Comparison of ENCODE assay signal across 13 cellular contexts in genomic region chr11:67410369-67410831, GRCh38. TPM values are rescaled to one million over a fixed set of nuclear protein-coding genes. Genes with fewer than 3 reads are reported as not detected.
DNase-seq lines count a peak whose midpoint lies in the region; ATAC-seq, FAIRE-seq and TF ChIP-seq lines count a peak whose summit lies in the region.
"Had no signal": no experiment of that assay in that cellular context is flagged by ENCODE, and none has a peak within 500 bp of the region (broad histone marks: within the 10 kb centered on the region; RNA-seq: fewer than 3 reads in every experiment).

No MANE protein-coding gene starts in this region.

- H3K9ac ChIP-seq in HepG2 (ENCODE audit: insufficient read depth, low read depth, low read length) = no peak overlapping the region; the same call in 1 of the 2 replicates

- no peaks in the 10 kb centered on the region for H3K9me3 ChIP-seq in HepG2 (ENCODE audit: low read length)
- H3K9me3 ChIP-seq: esophagus muscularis mucosa, mucosa of descending colon, upper lobe of right lung had no signal

- no peaks in the 10 kb centered on the region for H3K36me3 ChIP-seq in HepG2 (replicated peaks in 1 of 2; ENCODE audit: control insufficient read depth in 1 of 2, insufficient read depth in 2 of 2, low read length in 2 of 2)
- H3K36me3 ChIP-seq: esophagus muscularis mucosa, upper lobe of right lung had no signal

- intact Hi-C loops in activated T-helper 1 cell treated with anti-CD3 and anti-CD28 coated beads, Interleukin-12 subunit alpha, Interleukin-12 subunit beta, Interleukin-2, Interleukin-4 antibody, amounts not matched to agents 30 ng/mL and 10 ng/mL and 1 ng/mL, durations not matched to agents 14 hours and 24 hours and 36 hours (cut with micrococcal nuclease) = no loop called here
- intact Hi-C loops in HepG2 (cut with micrococcal nuclease; ENCODE audit: unreplicated experiment) = no loop called here

- no peak for TF ChIP-seq RAD21 in HepG2 (CRISPR knock-in tag; IDR thresholded peaks at IDR 0.05)

- FAIRE-seq in HepG2 (lab: Jason Lieb, UNC) = no peak

- peak overlapping the region in 2 of 3 experiments; percentile 12 to 56; a peak in 2 of 6 replicates for H3K4me3 ChIP-seq in HepG2 (replicated peaks in 1 of 3; ENCODE audit: insufficient read depth in 1 of 3, low read depth in 2 of 3, low read length in 3 of 3)
- H3K4me3 ChIP-seq: esophagus muscularis mucosa, mucosa of descending colon had no signal

- CTCF ChIA-PET in HepG2 (lab: Yijun Ruan, JAX; ENCODE audit: low intra/inter-chr PET ratio, low total read pairs) = no interaction called here

- no peak for DNase-seq in activated T-cell treated with anti-CD3 and anti-CD28 coated beads, Interleukin-2, amount 50 U/mL, for 4 hours
- DNase-seq in activated T-cell treated with anti-CD3 and anti-CD28 coated beads, Interleukin-2, amount 50 U/mL, for 48 hours = no peak
- DNase-seq in activated T-helper 1 cell treated with anti-CD3 and anti-CD28 coated beads, Interleukin-12 subunit alpha, Interleukin-12 subunit beta, Interleukin-2, Interleukin-4 antibody, amounts not matched to agents 30 ng/mL and 10 ng/mL and 1 ng/mL, durations not matched to agents 14 hours and 24 hours and 36 hours (ENCODE audit: low spot score) = no peak
- DNase-seq in HepG2 (ENCODE audit: low spot score) = no peak
- DNase-seq in SKM-1 (lab: John Stamatoyannopoulos, UW; ENCODE audit: unreplicated experiment) = no peak
- DNase-seq: OCI-M1, T1000, upper lobe of right lung had no signal

- TF ChIP-seq EP300 in HepG2 (IDR thresholded peaks at IDR 0.05; ENCODE audit: low read depth in 2 of 2, low read length in 2 of 2) (no peak), HepG2 (CRISPR knock-in tag; IDR thresholded peaks at IDR 0.05; ENCODE audit: borderline replicate concordance) (no peak)

- no peak overlapping the region for H2AFZ ChIP-seq in HepG2 (ENCODE audit: low read length)

- POLR2A ChIA-PET in HepG2 (lab: Yijun Ruan, JAX) = no interaction called here

- no peaks in the 10 kb centered on the region for H4K20me1 ChIP-seq in HepG2 (ENCODE audit: insufficient read depth, low read length)

- no TSS peak for BruUV-seq in HepG2 (replicated peaks; lab: Mats Ljungman, UMichigan)

- no peaks in the 10 kb centered on the region for H3K79me2 ChIP-seq in HepG2 (ENCODE audit: insufficient read depth, low read length)

- 0% methylated on average over 2 of the region's 15 CpGs for WGBS in HepG2 (ENCODE audit: low lambda C conversion rate)

- H3K27ac ChIP-seq in HepG2 (ENCODE audit: extremely low read length, insufficient read depth, low read length) = no peak overlapping the region
- H3K27ac ChIP-seq in temporal lobe (ENCODE audit: low read depth, low read length) = peak overlapping the region; percentile 100
- H3K27ac ChIP-seq: esophagus muscularis mucosa had no signal

- H3K36me3 Mint-ChIP-seq in activated T-cell treated with anti-CD3 and anti-CD28 coated beads, Interleukin-2, amount 50 U/mL, for 4 hours (ENCODE audit: insufficient read depth) = peaks cover 5% of the 10 kb centered on the region
- H3K36me3 Mint-ChIP-seq in activated T-helper 1 cell treated with anti-CD3 and anti-CD28 coated beads, Interleukin-12 subunit alpha, Interleukin-12 subunit beta, Interleukin-2, Interleukin-4 antibody, amounts not matched to agents 30 ng/mL and 10 ng/mL and 1 ng/mL, durations not matched to agents 14 hours and 24 hours and 36 hours (ENCODE audit: low read depth) = peaks cover 28% of the 10 kb centered on the region

- in situ Hi-C loops in HepG2 (cut with HindIII; ENCODE audit: extremely low pct_ligation_motif_present, low pct_unique_long_range_greater_than_20kb) = no loop called here

- peaks cover 53% of the 10 kb centered on the region for H3K4me1 ChIP-seq in HepG2 (ENCODE audit: insufficient read depth, low read length)

- ATAC-seq in activated T-cell treated with anti-CD3 and anti-CD28 coated beads, Interleukin-2, amount 50 U/mL, for 4 hours = no peak
- ATAC-seq in HepG2 (no peak), GM18873 (IDR thresholded peaks at IDR 0.05; ENCODE audit: low FRiP score, unreplicated experiment) (no peak), GM21528 (IDR thresholded peaks at IDR 0.05; ENCODE audit: low FRiP score, unreplicated experiment) (no peak)

- peak overlapping the region; percentile 29 for H3K4me3 Mint-ChIP-seq in activated T-cell treated with anti-CD3 and anti-CD28 coated beads, Interleukin-2, amount 50 U/mL, for 4 hours
- H3K4me3 Mint-ChIP-seq in activated T-helper 1 cell treated with anti-CD3 and anti-CD28 coated beads, Interleukin-12 subunit alpha, Interleukin-12 subunit beta, Interleukin-2, Interleukin-4 antibody, amounts not matched to agents 30 ng/mL and 10 ng/mL and 1 ng/mL, durations not matched to agents 14 hours and 24 hours and 36 hours = peak overlapping the region; percentile 84

- H3K4me2 ChIP-seq in HepG2 (ENCODE audit: low read depth, low read length) = peak overlapping the region; percentile 74

- peak overlapping the region; percentile 71 for H3K27ac Mint-ChIP-seq in activated T-helper 1 cell treated with anti-CD3 and anti-CD28 coated beads, Interleukin-12 subunit alpha, Interleukin-12 subunit beta, Interleukin-2, Interleukin-4 antibody, amounts not matched to agents 30 ng/mL and 10 ng/mL and 1 ng/mL, durations not matched to agents 14 hours and 24 hours and 36 hours

- no peak for TF ChIP-seq CTCF in HepG2 (CRISPR knock-in tag; IDR thresholded peaks at IDR 0.05)

- H3K27me3 Mint-ChIP-seq in activated T-cell treated with anti-CD3 and anti-CD28 coated beads, Interleukin-2, amount 50 U/mL, for 4 hours (ENCODE audit: low read depth) = no peaks in the 10 kb centered on the region
- H3K27me3 Mint-ChIP-seq in activated T-helper 1 cell treated with anti-CD3 and anti-CD28 coated beads, Interleukin-12 subunit alpha, Interleukin-12 subunit beta, Interleukin-2, Interleukin-4 antibody, amounts not matched to agents 30 ng/mL and 10 ng/mL and 1 ng/mL, durations not matched to agents 14 hours and 24 hours and 36 hours (ENCODE audit: insufficient read depth) = peaks cover 10% of the 10 kb centered on the region

- H3K27me3 ChIP-seq in HepG2 (ENCODE audit: control insufficient read depth in 1 of 2, insufficient read depth in 2 of 2, low read length in 2 of 2) = peaks cover 8 to 44% of the 10 kb centered on the region in 2 experiments; a peak in 4 of 5 replicates
- H3K27me3 ChIP-seq: upper lobe of right lung had no signal

- H3K4me1 Mint-ChIP-seq in activated T-cell treated with anti-CD3 and anti-CD28 coated beads, Interleukin-2, amount 50 U/mL, for 4 hours (ENCODE audit: low read depth) = peaks cover 82% of the 10 kb centered on the region
- H3K4me1 Mint-ChIP-seq in activated T-helper 1 cell treated with anti-CD3 and anti-CD28 coated beads, Interleukin-12 subunit alpha, Interleukin-12 subunit beta, Interleukin-2, Interleukin-4 antibody, amounts not matched to agents 30 ng/mL and 10 ng/mL and 1 ng/mL, durations not matched to agents 14 hours and 24 hours and 36 hours (ENCODE audit: low read depth) = peaks cover 64% of the 10 kb centered on the region

- no peaks in the 10 kb centered on the region for H3K9me3 Mint-ChIP-seq in activated T-cell treated with anti-CD3 and anti-CD28 coated beads, Interleukin-2, amount 50 U/mL, for 4 hours
- no peaks in the 10 kb centered on the region for H3K9me3 Mint-ChIP-seq in activated T-helper 1 cell treated with anti-CD3 and anti-CD28 coated beads, Interleukin-12 subunit alpha, Interleukin-12 subunit beta, Interleukin-2, Interleukin-4 antibody, amounts not matched to agents 30 ng/mL and 10 ng/mL and 1 ng/mL, durations not matched to agents 14 hours and 24 hours and 36 hours

- no peak for TF ChIP-seq POLR2A in HepG2 (IDR thresholded peaks at IDR 0.05; ENCODE audit: insufficient read depth in 1 of 2, low read depth in 2 of 2, low read length in 2 of 2)

RNA-seq across cellular contexts. Expression of gene CARNS1, which starts 5.1 kb away (rescaled TPM):
- total RNA-seq in activated T-cell treated with anti-CD3 and anti-CD28 coated beads, Interleukin-2, amount 50 U/mL, for 4 hours = 1 to 10 TPM; 1.4 to 2.2 (median 1.5) TPM
- total RNA-seq in activated T-helper 1 cell treated with anti-CD3 and anti-CD28 coated beads, Interleukin-12 subunit alpha, Interleukin-12 subunit beta, Interleukin-2, Interleukin-4 antibody, amounts not matched to agents 30 ng/mL and 10 ng/mL and 1 ng/mL, durations not matched to agents 14 hours and 24 hours and 36 hours = 0.62 and 0.81 TPM in 2 replicates
- total RNA-seq in HepG2 (2016; rRNA removed; fragmentation: Illumina TruSeq; extraction: Trizol) = not detected in 2 replicates
- total RNA-seq in HepG2 (2016; cell fraction: cytosol; rRNA removed; fragmentation: Illumina TruSeq; extraction: Trizol; ENCODE audit: low read depth) = not detected in 2 replicates
- not detected in 2 replicates for total RNA-seq in HepG2 (2016; cell fraction: insoluble cytoplasmic fraction; rRNA removed; fragmentation: Illumina TruSeq; extraction: Trizol)
- total RNA-seq in HepG2 (2016; cell fraction: membrane; rRNA removed; fragmentation: Illumina TruSeq; extraction: Trizol) = not detected in 2 replicates
- total RNA-seq in HepG2 (2016; cell fraction: nucleus; rRNA removed; fragmentation: Illumina TruSeq; extraction: Trizol) = not detected in 2 replicates
- 0.01 TPM in 1 of 2 replicates, not detected in the other for polyA plus RNA-seq in HepG2 (2011; rRNA removed)
- polyA plus RNA-seq in HepG2 (2011; cell fraction: cytosol; rRNA removed) = 0.01 TPM in 1 of 2 replicates, not detected in the other
- not detected in 2 replicates for polyA plus RNA-seq in HepG2 (2011; cell fraction: nucleus; rRNA removed)
- 0.04 TPM in 1 of 2 replicates, not detected in the other for polyA plus RNA-seq in HepG2 (2012)
- polyA plus RNA-seq in HepG2 (2016; cell fraction: cytosol; fragmentation: Illumina TruSeq; extraction: Trizol; ENCODE audit: low read depth) = not detected in 2 replicates
- not detected in 2 replicates for polyA plus RNA-seq in HepG2 (2016; cell fraction: insoluble cytoplasmic fraction; fragmentation: Illumina TruSeq; extraction: Trizol; ENCODE audit: low read depth)
- polyA plus RNA-seq in HepG2 (2016; cell fraction: membrane; fragmentation: Illumina TruSeq; extraction: Trizol; ENCODE audit: low read depth) = not detected in 2 replicates
- polyA plus RNA-seq in HepG2 (2016; cell fraction: nucleus; fragmentation: Illumina TruSeq; extraction: Trizol; ENCODE audit: insufficient read depth, low read depth) = not detected in 2 replicates
- polyA minus RNA-seq in HepG2 (2011; rRNA and poly(A)+ RNA removed; ENCODE audit: low replicate concordance) = 0.05 and 0.12 TPM in 2 replicates
- not detected in 2 replicates for polyA minus RNA-seq in HepG2 (2011; cell fraction: cytosol; rRNA and poly(A)+ RNA removed)
- not detected in 2 replicates for polyA minus RNA-seq in HepG2 (2011; cell fraction: nucleus; rRNA and poly(A)+ RNA removed)
- 0.25 TPM for total RNA-seq in temporal lobe

RNA-seq across cellular contexts. Expression of gene TBC1D10C, which starts 6.5 kb away (rescaled TPM):
- total RNA-seq in activated T-cell treated with anti-CD3 and anti-CD28 coated beads, Interleukin-2, amount 50 U/mL, for 4 hours = 10 to 100 TPM; 63.5 to 90.1 (median 68.5) TPM
- 131 and 135 TPM in 2 replicates for total RNA-seq in activated T-helper 1 cell treated with anti-CD3 and anti-CD28 coated beads, Interleukin-12 subunit alpha, Interleukin-12 subunit beta, Interleukin-2, Interleukin-4 antibody, amounts not matched to agents 30 ng/mL and 10 ng/mL and 1 ng/mL, durations not matched to agents 14 hours and 24 hours and 36 hours
- total RNA-seq in HepG2 (2016; rRNA removed; fragmentation: Illumina TruSeq; extraction: Trizol) (0.81 and 1.0 TPM in 2 replicates), temporal lobe (0.25 TPM)
- total RNA-seq in HepG2 (2016; cell fraction: cytosol; rRNA removed; fragmentation: Illumina TruSeq; extraction: Trizol; ENCODE audit: low read depth) = 0.44 and 0.81 TPM in 2 replicates
- 0.92 and 1.1 TPM in 2 replicates for total RNA-seq in HepG2 (2016; cell fraction: insoluble cytoplasmic fraction; rRNA removed; fragmentation: Illumina TruSeq; extraction: Trizol)
- total RNA-seq in HepG2 (2016; cell fraction: membrane; rRNA removed; fragmentation: Illumina TruSeq; extraction: Trizol) = 0.45 and 0.59 TPM in 2 replicates
- total RNA-seq in HepG2 (2016; cell fraction: nucleus; rRNA removed; fragmentation: Illumina TruSeq; extraction: Trizol) = 0.50 and 0.84 TPM in 2 replicates
- 1.8 and 2.8 TPM in 2 replicates for polyA plus RNA-seq in HepG2 (2011; rRNA removed)
- polyA plus RNA-seq in HepG2 (2011; cell fraction: cytosol; rRNA removed) = 1.3 and 2.7 TPM in 2 replicates
- 26.5 and 39.6 TPM in 2 replicates for polyA plus RNA-seq in HepG2 (2011; cell fraction: nucleus; rRNA removed)
- 0.97 and 2.1 TPM in 2 replicates for polyA plus RNA-seq in HepG2 (2012)
- 0.19 and 0.28 TPM in 2 replicates for polyA plus RNA-seq in HepG2 (2016; cell fraction: cytosol; fragmentation: Illumina TruSeq; extraction: Trizol; ENCODE audit: low read depth)
- 0.60 and 1.1 TPM in 2 replicates for polyA plus RNA-seq in HepG2 (2016; cell fraction: insoluble cytoplasmic fraction; fragmentation: Illumina TruSeq; extraction: Trizol; ENCODE audit: low read depth)
- polyA plus RNA-seq in HepG2 (2016; cell fraction: membrane; fragmentation: Illumina TruSeq; extraction: Trizol; ENCODE audit: low read depth) = 0.57 and 0.73 TPM in 2 replicates
- 2.9 and 3.4 TPM in 2 replicates for polyA plus RNA-seq in HepG2 (2016; cell fraction: nucleus; fragmentation: Illumina TruSeq; extraction: Trizol; ENCODE audit: insufficient read depth, low read depth)
- 2.2 TPM in 1 of 2 replicates, not detected in the other for polyA minus RNA-seq in HepG2 (2011; rRNA and poly(A)+ RNA removed; ENCODE audit: low replicate concordance)
- polyA minus RNA-seq in HepG2 (2011; cell fraction: cytosol; rRNA and poly(A)+ RNA removed) = 0.59 and 0.88 TPM in 2 replicates
- 2.3 and 3.4 TPM in 2 replicates for polyA minus RNA-seq in HepG2 (2011; cell fraction: nucleus; rRNA and poly(A)+ RNA removed)

RNA-seq across cellular contexts. Expression of gene PPP1CA, which starts 8.7 kb away (rescaled TPM):
- 100 to 1,000 TPM; 262 to 265 (median 264) TPM for total RNA-seq in activated T-cell treated with anti-CD3 and anti-CD28 coated beads, Interleukin-2, amount 50 U/mL, for 4 hours
- 260 and 263 TPM in 2 replicates for total RNA-seq in activated T-helper 1 cell treated with anti-CD3 and anti-CD28 coated beads, Interleukin-12 subunit alpha, Interleukin-12 subunit beta, Interleukin-2, Interleukin-4 antibody, amounts not matched to agents 30 ng/mL and 10 ng/mL and 1 ng/mL, durations not matched to agents 14 hours and 24 hours and 36 hours
- 170 and 188 TPM in 2 replicates for total RNA-seq in HepG2 (2016; rRNA removed; fragmentation: Illumina TruSeq; extraction: Trizol)
- 49.0 and 62.5 TPM in 2 replicates for total RNA-seq in HepG2 (2016; cell fraction: cytosol; rRNA removed; fragmentation: Illumina TruSeq; extraction: Trizol; ENCODE audit: low read depth)
- 171 and 181 TPM in 2 replicates for total RNA-seq in HepG2 (2016; cell fraction: insoluble cytoplasmic fraction; rRNA removed; fragmentation: Illumina TruSeq; extraction: Trizol)
- 78.0 and 95.5 TPM in 2 replicates for total RNA-seq in HepG2 (2016; cell fraction: membrane; rRNA removed; fragmentation: Illumina TruSeq; extraction: Trizol)
- 66.5 and 72.2 TPM in 2 replicates for total RNA-seq in HepG2 (2016; cell fraction: nucleus; rRNA removed; fragmentation: Illumina TruSeq; extraction: Trizol)
- 149 and 173 TPM in 2 replicates for polyA plus RNA-seq in HepG2 (2011; rRNA removed)
- polyA plus RNA-seq in HepG2 (2011; cell fraction: cytosol; rRNA removed) = 212 and 274 TPM in 2 replicates
- 137 and 147 TPM in 2 replicates for polyA plus RNA-seq in HepG2 (2011; cell fraction: nucleus; rRNA removed)
- polyA plus RNA-seq in HepG2 (2012) = 91.5 and 93.8 TPM in 2 replicates
- polyA plus RNA-seq in HepG2 (2016; cell fraction: cytosol; fragmentation: Illumina TruSeq; extraction: Trizol; ENCODE audit: low read depth) = 58.1 and 67.4 TPM in 2 replicates
- polyA plus RNA-seq in HepG2 (2016; cell fraction: insoluble cytoplasmic fraction; fragmentation: Illumina TruSeq; extraction: Trizol; ENCODE audit: low read depth) = 192 and 207 TPM in 2 replicates
- 72.5 and 83.6 TPM in 2 replicates for polyA plus RNA-seq in HepG2 (2016; cell fraction: membrane; fragmentation: Illumina TruSeq; extraction: Trizol; ENCODE audit: low read depth)
- 110 and 123 TPM in 2 replicates for polyA plus RNA-seq in HepG2 (2016; cell fraction: nucleus; fragmentation: Illumina TruSeq; extraction: Trizol; ENCODE audit: insufficient read depth, low read depth)
- polyA minus RNA-seq in HepG2 (2011; rRNA and poly(A)+ RNA removed; ENCODE audit: low replicate concordance) = 209 and 295 TPM in 2 replicates
- polyA minus RNA-seq in HepG2 (2011; cell fraction: cytosol; rRNA and poly(A)+ RNA removed) = 83.6 and 84.9 TPM in 2 replicates
- polyA minus RNA-seq in HepG2 (2011; cell fraction: nucleus; rRNA and poly(A)+ RNA removed) = 31.7 and 34.7 TPM in 2 replicates
- total RNA-seq in temporal lobe = 46.0 TPM

RNA-seq across cellular contexts. Expression of gene RPS6KB2, which starts 17.9 kb away (rescaled TPM):
- 10 to 100 TPM; 90.3 to 97.2 (median 92.7) TPM for total RNA-seq in activated T-cell treated with anti-CD3 and anti-CD28 coated beads, Interleukin-2, amount 50 U/mL, for 4 hours
- total RNA-seq in activated T-helper 1 cell treated with anti-CD3 and anti-CD28 coated beads, Interleukin-12 subunit alpha, Interleukin-12 subunit beta, Interleukin-2, Interleukin-4 antibody, amounts not matched to agents 30 ng/mL and 10 ng/mL and 1 ng/mL, durations not matched to agents 14 hours and 24 hours and 36 hours = 84.1 and 86.2 TPM in 2 replicates
- total RNA-seq in HepG2 (2016; rRNA removed; fragmentation: Illumina TruSeq; extraction: Trizol) (35.3 and 54.8 TPM in 2 replicates), temporal lobe (15.7 TPM)
- 168 and 174 TPM in 2 replicates for total RNA-seq in HepG2 (2016; cell fraction: cytosol; rRNA removed; fragmentation: Illumina TruSeq; extraction: Trizol; ENCODE audit: low read depth)
- 32.3 and 55.5 TPM in 2 replicates for total RNA-seq in HepG2 (2016; cell fraction: insoluble cytoplasmic fraction; rRNA removed; fragmentation: Illumina TruSeq; extraction: Trizol)
- 208 and 210 TPM in 2 replicates for total RNA-seq in HepG2 (2016; cell fraction: membrane; rRNA removed; fragmentation: Illumina TruSeq; extraction: Trizol)
- 30.9 and 37.1 TPM in 2 replicates for total RNA-seq in HepG2 (2016; cell fraction: nucleus; rRNA removed; fragmentation: Illumina TruSeq; extraction: Trizol)
- polyA plus RNA-seq in HepG2 (2011; rRNA removed) = 52.9 and 59.2 TPM in 2 replicates
- 53.5 and 73.0 TPM in 2 replicates for polyA plus RNA-seq in HepG2 (2011; cell fraction: cytosol; rRNA removed)
- 93.3 and 107 TPM in 2 replicates for polyA plus RNA-seq in HepG2 (2011; cell fraction: nucleus; rRNA removed)
- 29.0 and 33.0 TPM in 2 replicates for polyA plus RNA-seq in HepG2 (2012)
- polyA plus RNA-seq in HepG2 (2016; cell fraction: cytosol; fragmentation: Illumina TruSeq; extraction: Trizol; ENCODE audit: low read depth) = 249 TPM in 2 replicates
- 40.0 and 51.3 TPM in 2 replicates for polyA plus RNA-seq in HepG2 (2016; cell fraction: insoluble cytoplasmic fraction; fragmentation: Illumina TruSeq; extraction: Trizol; ENCODE audit: low read depth)
- 229 and 244 TPM in 2 replicates for polyA plus RNA-seq in HepG2 (2016; cell fraction: membrane; fragmentation: Illumina TruSeq; extraction: Trizol; ENCODE audit: low read depth)
- polyA plus RNA-seq in HepG2 (2016; cell fraction: nucleus; fragmentation: Illumina TruSeq; extraction: Trizol; ENCODE audit: insufficient read depth, low read depth) = 58.6 and 65.2 TPM in 2 replicates
- 70.8 and 120 TPM in 2 replicates for polyA minus RNA-seq in HepG2 (2011; rRNA and poly(A)+ RNA removed; ENCODE audit: low replicate concordance)
- 23.5 and 24.7 TPM in 2 replicates for polyA minus RNA-seq in HepG2 (2011; cell fraction: cytosol; rRNA and poly(A)+ RNA removed)
- polyA minus RNA-seq in HepG2 (2011; cell fraction: nucleus; rRNA and poly(A)+ RNA removed) = 27.9 and 33.3 TPM in 2 replicates

RNA-seq across cellular contexts. Expression of gene RAD9A, which starts 18.6 kb away (rescaled TPM):
- total RNA-seq in activated T-cell treated with anti-CD3 and anti-CD28 coated beads, Interleukin-2, amount 50 U/mL, for 4 hours = 10 to 100 TPM; 36.2 to 40.0 (median 36.2) TPM
- total RNA-seq in activated T-helper 1 cell treated with anti-CD3 and anti-CD28 coated beads, Interleukin-12 subunit alpha, Interleukin-12 subunit beta, Interleukin-2, Interleukin-4 antibody, amounts not matched to agents 30 ng/mL and 10 ng/mL and 1 ng/mL, durations not matched to agents 14 hours and 24 hours and 36 hours = 30.7 and 31.6 TPM in 2 replicates
- total RNA-seq in HepG2 (2016; rRNA removed; fragmentation: Illumina TruSeq; extraction: Trizol) (6.1 and 10.1 TPM in 2 replicates), temporal lobe (19.9 TPM)
- total RNA-seq in HepG2 (2016; cell fraction: cytosol; rRNA removed; fragmentation: Illumina TruSeq; extraction: Trizol; ENCODE audit: low read depth) = 4.1 and 5.9 TPM in 2 replicates
- total RNA-seq in HepG2 (2016; cell fraction: insoluble cytoplasmic fraction; rRNA removed; fragmentation: Illumina TruSeq; extraction: Trizol) = 5.8 and 13.4 TPM in 2 replicates
- total RNA-seq in HepG2 (2016; cell fraction: membrane; rRNA removed; fragmentation: Illumina TruSeq; extraction: Trizol) = 4.4 and 5.5 TPM in 2 replicates
- total RNA-seq in HepG2 (2016; cell fraction: nucleus; rRNA removed; fragmentation: Illumina TruSeq; extraction: Trizol) = 14.1 and 16.4 TPM in 2 replicates
- 14.7 and 15.7 TPM in 2 replicates for polyA plus RNA-seq in HepG2 (2011; rRNA removed)
- polyA plus RNA-seq in HepG2 (2011; cell fraction: cytosol; rRNA removed) = 4.4 and 7.5 TPM in 2 replicates
- 60.6 and 87.4 TPM in 2 replicates for polyA plus RNA-seq in HepG2 (2011; cell fraction: nucleus; rRNA removed)
- 6.9 and 9.5 TPM in 2 replicates for polyA plus RNA-seq in HepG2 (2012)
- 3.7 and 4.6 TPM in 2 replicates for polyA plus RNA-seq in HepG2 (2016; cell fraction: cytosol; fragmentation: Illumina TruSeq; extraction: Trizol; ENCODE audit: low read depth)
- 6.4 and 7.5 TPM in 2 replicates for polyA plus RNA-seq in HepG2 (2016; cell fraction: insoluble cytoplasmic fraction; fragmentation: Illumina TruSeq; extraction: Trizol; ENCODE audit: low read depth)
- polyA plus RNA-seq in HepG2 (2016; cell fraction: membrane; fragmentation: Illumina TruSeq; extraction: Trizol; ENCODE audit: low read depth) = 4.8 and 5.8 TPM in 2 replicates
- polyA plus RNA-seq in HepG2 (2016; cell fraction: nucleus; fragmentation: Illumina TruSeq; extraction: Trizol; ENCODE audit: insufficient read depth, low read depth) = 61.7 and 63.7 TPM in 2 replicates
- polyA minus RNA-seq in HepG2 (2011; rRNA and poly(A)+ RNA removed; ENCODE audit: low replicate concordance) = 6.7 and 12.7 TPM in 2 replicates
- 1.9 and 4.6 TPM in 2 replicates for polyA minus RNA-seq in HepG2 (2011; cell fraction: cytosol; rRNA and poly(A)+ RNA removed)
- polyA minus RNA-seq in HepG2 (2011; cell fraction: nucleus; rRNA and poly(A)+ RNA removed) = 11.1 TPM in 2 replicates

Comparison
In these comparisons a context has a peak if more than half of its experiments do, and no peak if none do; other contexts are left out.
1. RNA of gene TBC1D10C, which starts 6.5 kb away (total RNA-seq): 131 to 135 TPM in activated T-helper 1 cell treated with anti-CD3 and anti-CD28 coated beads, Interleukin-12 subunit alpha, Interleukin-12 subunit beta, Interleukin-2, Interleukin-4 antibody, amounts not matched to agents 30 ng/mL and 10 ng/mL and 1 ng/mL, durations not matched to agents 14 hours and 24 hours and 36 hours and 63.5 to 90.1 TPM in activated T-cell treated with anti-CD3 and anti-CD28 coated beads, Interleukin-2, amount 50 U/mL, for 4 hours; 0.44 to 1.1 TPM in HepG2 and 0.25 TPM in temporal lobe (single experiment); every median in the first group is over 10 times any median in the second.